8 cellular contexts compared by ENCODE assay signal in the genomic region with DNA sequence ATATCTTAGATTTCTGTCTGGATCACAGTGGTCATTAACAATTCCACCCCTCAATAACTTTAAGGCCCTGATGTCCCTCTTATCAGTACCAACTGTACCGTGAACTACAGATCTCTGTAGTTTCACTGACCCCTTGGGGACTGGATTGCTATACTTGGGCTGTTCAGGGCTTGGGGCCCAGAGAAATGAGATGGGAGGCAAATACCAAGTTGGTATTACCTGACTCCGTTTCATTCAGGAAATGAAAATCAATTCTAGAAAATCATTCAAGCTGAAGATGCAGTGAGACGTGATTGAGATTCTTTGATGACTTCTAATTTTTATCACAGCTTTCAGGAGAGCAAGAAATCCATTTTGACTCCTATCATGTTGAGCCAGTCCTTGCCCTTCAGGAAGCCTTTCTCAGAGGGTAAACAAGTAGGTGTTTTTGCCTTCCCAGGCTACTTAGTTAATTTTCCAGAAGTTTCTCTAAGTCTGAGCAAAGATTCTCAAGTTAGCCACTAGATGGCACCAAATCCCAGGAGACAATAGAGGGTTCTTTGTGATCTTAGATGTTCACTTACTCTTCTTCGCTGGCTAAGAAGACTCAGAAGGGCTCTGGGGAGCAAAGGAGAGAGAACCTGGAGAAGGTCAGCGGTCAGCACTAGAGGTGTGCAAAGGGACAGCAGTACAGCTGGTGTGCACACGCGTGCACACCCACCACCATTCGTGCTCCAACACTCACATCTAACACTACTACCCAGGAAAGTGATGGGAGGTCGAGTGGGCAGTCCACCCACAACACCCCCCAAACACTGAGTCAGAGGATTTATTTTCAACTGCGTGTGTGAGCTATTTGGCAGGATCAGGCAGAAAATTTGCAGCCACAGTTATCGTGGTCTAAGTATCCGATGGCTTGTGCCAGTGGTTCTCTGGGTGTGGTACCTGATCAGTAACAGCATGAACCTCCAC. TPM values are rescaled to one million over a fixed set of nuclear protein-coding genes. Genes with fewer than 3 reads are reported as not detected.
DNase-seq lines count a peak whose midpoint lies in the region; ATAC-seq and TF ChIP-seq lines count a peak whose summit lies in the region.

No MANE protein-coding gene starts in this region.

- peaks cover 4 to 14% of the 10 kb centered on the region in 2 experiments for H3K4me1 ChIP-seq in trophoblast cell (ENCODE audit: control insufficient read depth in 1 of 2, insufficient read depth in 2 of 2, low read length in 2 of 2)

- H3K9me3 ChIP-seq in trophoblast cell (ENCODE audit: insufficient read depth, low read depth, low read length) = no peaks in the 10 kb centered on the region

- intact Hi-C loops in Calu3 (cut with micrococcal nuclease; ENCODE audit: unreplicated experiment) = loop anchor here (1.0 to 10.0 kb wide), 2 partner anchors 179 to 384 kb away; no protein-coding TSS in a partner anchor
- intact Hi-C loops in activated T-helper 2 cell treated with anti-CD3 and anti-CD28 coated beads, Interferon-gamma antibody, Interleukin-2, Interleukin-4, amounts not matched to agents 10 μg/mL and 5 μg/mL and 100 μg/mL, durations not matched to agents 14 hours and 24 hours and 36 hours (cut with micrococcal nuclease) = loop anchor here (1.0 to 5.0 kb wide), 6 partner anchors 72 to 517 kb away; partner anchors contain the start of genes ARMCX1, ARMCX4, ARMCX6 and ZMAT1

- H3K27ac ChIP-seq in trophoblast cell (ENCODE audit: low read depth, low read length) = no peak overlapping the region

- peak; percentile 60 for ATAC-seq in HG03342 (IDR thresholded peaks at IDR 0.05; ENCODE audit: unreplicated experiment)

- peak; percentile 30 for DNase-seq in Calu3
- DNase-seq in GM19238 (ENCODE audit: insufficient read length, low spot score) = peak; percentile 33
- peak; percentile 38 to 55 for DNase-seq in NCI-H526 (lab: John Stamatoyannopoulos, UW)
- DNase-seq in activated T-helper 2 cell treated with anti-CD3 and anti-CD28 coated beads, Interferon-gamma antibody, Interleukin-2, Interleukin-4, amounts not matched to agents 10 μg/mL and 5 μg/mL and 100 μg/mL, durations not matched to agents 14 hours and 24 hours and 36 hours (ENCODE audit: low spot score) = peak; percentile 10
- peak; percentile 80 for DNase-seq in globus pallidus (ENCODE audit: low spot score)
- peak; percentile 36 to 84 for DNase-seq in trophoblast cell
- no peak for DNase-seq in activated CD4-positive, alpha-beta T cell treated with anti-CD3 and anti-CD28 coated beads, Interleukin-2, amount 50 U/mL, for 48 hours

- no TSS peak for BruUV-seq in Calu3 (replicated peaks; lab: Mats Ljungman, UMichigan)

- no peak overlapping the region for H2BK12ac ChIP-seq in trophoblast cell (ENCODE audit: low read length)

- peaks cover 12% of the 10 kb centered on the region for H3K79me1 ChIP-seq in trophoblast cell (ENCODE audit: low read length)

- H3K36me3 Mint-ChIP-seq in Calu3 (ENCODE audit: insufficient read depth, unreplicated experiment) = peaks cover 23% of the 10 kb centered on the region
- H3K36me3 Mint-ChIP-seq in activated T-helper 2 cell treated with anti-CD3 and anti-CD28 coated beads, Interferon-gamma antibody, Interleukin-2, Interleukin-4, amounts not matched to agents 10 μg/mL and 5 μg/mL and 100 μg/mL, durations not matched to agents 14 hours and 24 hours and 36 hours (ENCODE audit: low read depth) = peaks cover 34% of the 10 kb centered on the region

- H4K91ac ChIP-seq in trophoblast cell (ENCODE audit: low read depth, low read length) = no peak overlapping the region

- H3K79me2 ChIP-seq in trophoblast cell (ENCODE audit: control insufficient read depth, insufficient read depth, low read length, poor library complexity) = peaks cover 5% of the 10 kb centered on the region

- H2BK5ac ChIP-seq in trophoblast cell (ENCODE audit: low read depth, low read length, poor library complexity) = no peak overlapping the region

- H3K27ac Mint-ChIP-seq in Calu3 (ENCODE audit: unreplicated experiment) = no peak overlapping the region
- peak overlapping the region; percentile 87 for H3K27ac Mint-ChIP-seq in activated T-helper 2 cell treated with anti-CD3 and anti-CD28 coated beads, Interferon-gamma antibody, Interleukin-2, Interleukin-4, amounts not matched to agents 10 μg/mL and 5 μg/mL and 100 μg/mL, durations not matched to agents 14 hours and 24 hours and 36 hours

- peak; percentile 51 for TF ChIP-seq CTCF in Calu3 (IDR thresholded peaks at IDR 0.05; ENCODE audit: unreplicated experiment)

- no peak overlapping the region for H3K4ac ChIP-seq in trophoblast cell (ENCODE audit: low read depth, low read length)

- no peak overlapping the region for H3K4me3 ChIP-seq in trophoblast cell (ENCODE audit: low read depth, low read length)

- no peak overlapping the region for H3K4me2 ChIP-seq in trophoblast cell (ENCODE audit: low read length)

- no CpG with 5 or more reads among the region's 12 CpGs for whole genome bisulfite sequencing in trophoblast cell (ENCODE audit: extremely low coverage, insufficient coverage, insufficient read length)

- H3K18ac ChIP-seq in trophoblast cell (ENCODE audit: low read length) = no peak overlapping the region

- H2BK120ac ChIP-seq in trophoblast cell (ENCODE audit: insufficient read depth, low read length, poor library complexity) = no peak overlapping the region

- no peak overlapping the region for H4K8ac ChIP-seq in trophoblast cell (ENCODE audit: low read depth, low read length)

- no peak overlapping the region for H2AK5ac ChIP-seq in trophoblast cell (ENCODE audit: low read length)

- H3K14ac ChIP-seq in trophoblast cell (ENCODE audit: low read length) = no peak overlapping the region

- no peak overlapping the region for H3K23ac ChIP-seq in trophoblast cell (ENCODE audit: low read length)

- H3K4me3 Mint-ChIP-seq in Calu3 (ENCODE audit: low read depth, unreplicated experiment) = no peak overlapping the region
- H3K4me3 Mint-ChIP-seq in activated T-helper 2 cell treated with anti-CD3 and anti-CD28 coated beads, Interferon-gamma antibody, Interleukin-2, Interleukin-4, amounts not matched to agents 10 μg/mL and 5 μg/mL and 100 μg/mL, durations not matched to agents 14 hours and 24 hours and 36 hours (ENCODE audit: low read depth) = peak overlapping the region; percentile 13

- no peaks in the 10 kb centered on the region for H3K27me3 ChIP-seq in trophoblast cell (ENCODE audit: insufficient read depth, low read length)

- H3K27me3 Mint-ChIP-seq in Calu3 (ENCODE audit: unreplicated experiment) = peaks cover 21% of the 10 kb centered on the region
- no peaks in the 10 kb centered on the region for H3K27me3 Mint-ChIP-seq in activated T-helper 2 cell treated with anti-CD3 and anti-CD28 coated beads, Interferon-gamma antibody, Interleukin-2, Interleukin-4, amounts not matched to agents 10 μg/mL and 5 μg/mL and 100 μg/mL, durations not matched to agents 14 hours and 24 hours and 36 hours (ENCODE audit: low read depth)

- peaks cover 22% of the 10 kb centered on the region for H3K4me1 Mint-ChIP-seq in Calu3 (ENCODE audit: low read depth, unreplicated experiment)
- peaks cover 37% of the 10 kb centered on the region for H3K4me1 Mint-ChIP-seq in activated T-helper 2 cell treated with anti-CD3 and anti-CD28 coated beads, Interferon-gamma antibody, Interleukin-2, Interleukin-4, amounts not matched to agents 10 μg/mL and 5 μg/mL and 100 μg/mL, durations not matched to agents 14 hours and 24 hours and 36 hours (ENCODE audit: low read depth)

- H3K36me3 ChIP-seq in trophoblast cell (ENCODE audit: control insufficient read depth in 1 of 2, insufficient read depth in 2 of 2, low read length in 2 of 2) = peaks cover 10 to 14% of the 10 kb centered on the region in 2 experiments

- no peaks in the 10 kb centered on the region for H3K9me3 Mint-ChIP-seq in Calu3 (ENCODE audit: low read depth, unreplicated experiment)
- H3K9me3 Mint-ChIP-seq in activated T-helper 2 cell treated with anti-CD3 and anti-CD28 coated beads, Interferon-gamma antibody, Interleukin-2, Interleukin-4, amounts not matched to agents 10 μg/mL and 5 μg/mL and 100 μg/mL, durations not matched to agents 14 hours and 24 hours and 36 hours = no peaks in the 10 kb centered on the region

- CTCF ChIA-PET in Calu3 (lab: Charles Lee) = no interaction called here

- no peak overlapping the region for H4K12ac ChIP-seq in trophoblast cell (ENCODE audit: low read depth, low read length)

- no peak overlapping the region for H2AFZ ChIP-seq in trophoblast cell (ENCODE audit: insufficient read depth, low read length, poor library complexity)

- no peak overlapping the region for H3K9ac ChIP-seq in trophoblast cell (ENCODE audit: low read length)

RNA-seq across cellular contexts. Expression of gene HNRNPH2, which starts 7.4 kb away (rescaled TPM):
- 71.8 and 74.2 TPM in 2 replicates for total RNA-seq in Calu3 (2022)
- total RNA-seq in activated T-helper 2 cell treated with anti-CD3 and anti-CD28 coated beads, Interferon-gamma antibody, Interleukin-2, Interleukin-4, amounts not matched to agents 10 μg/mL and 5 μg/mL and 100 μg/mL, durations not matched to agents 14 hours and 24 hours and 36 hours = 17.5 and 18.0 TPM in 2 replicates
- 63.1 and 66.0 TPM in 2 replicates for polyA plus RNA-seq in trophoblast cell (2013)

RNA-seq across cellular contexts. Expression of gene GLA, which starts 7.7 kb away (rescaled TPM):
- total RNA-seq in Calu3 (2022) = 61.2 and 63.6 TPM in 2 replicates
- total RNA-seq in activated T-helper 2 cell treated with anti-CD3 and anti-CD28 coated beads, Interferon-gamma antibody, Interleukin-2, Interleukin-4, amounts not matched to agents 10 μg/mL and 5 μg/mL and 100 μg/mL, durations not matched to agents 14 hours and 24 hours and 36 hours = 82.9 and 89.1 TPM in 2 replicates
- polyA plus RNA-seq in trophoblast cell (2013) = 121 and 137 TPM in 2 replicates

RNA-seq across cellular contexts. Expression of gene RPL36A, which starts 24.6 kb away (rescaled TPM):
- total RNA-seq in Calu3 (2022) = 238 and 239 TPM in 2 replicates
- total RNA-seq in activated T-helper 2 cell treated with anti-CD3 and anti-CD28 coated beads, Interferon-gamma antibody, Interleukin-2, Interleukin-4, amounts not matched to agents 10 μg/mL and 5 μg/mL and 100 μg/mL, durations not matched to agents 14 hours and 24 hours and 36 hours = 290 and 376 TPM in 2 replicates
- polyA plus RNA-seq in trophoblast cell (2013) = 2,211 and 2,301 TPM in 2 replicates

RNA-seq across cellular contexts. Expression of gene BTK, which starts 29.5 kb away (rescaled TPM):
- total RNA-seq in Calu3 (2022) = not detected in 2 replicates
- 0.11 and 0.25 TPM in 2 replicates for total RNA-seq in activated T-helper 2 cell treated with anti-CD3 and anti-CD28 coated beads, Interferon-gamma antibody, Interleukin-2, Interleukin-4, amounts not matched to agents 10 μg/mL and 5 μg/mL and 100 μg/mL, durations not matched to agents 14 hours and 24 hours and 36 hours
- polyA plus RNA-seq in trophoblast cell (2013) = 6.4 and 7.8 TPM in 2 replicates

Comparison
In these comparisons a context has a peak if more than half of its experiments do, and no peak if none do; other contexts are left out.
1. DNase-seq: peak in Calu3 (single experiment), GM19238 (single experiment), NCI-H526 (2 of 2), activated T-helper 2 cell treated with anti-CD3 and anti-CD28 coated beads, Interferon-gamma antibody, Interleukin-2, Interleukin-4, amounts not matched to agents 10 μg/mL and 5 μg/mL and 100 μg/mL, durations not matched to agents 14 hours and 24 hours and 36 hours (single experiment), globus pallidus (single experiment) and trophoblast cell (2 of 2); none in activated CD4-positive, alpha-beta T cell treated with anti-CD3 and anti-CD28 coated beads, Interleukin-2, amount 50 U/mL, for 48 hours (0 of 2).